ENCODE assay signal across 1 cellular context in genomic region chr13:109154146-109154545, GRCh38.
TF ChIP-seq lines count a peak whose summit lies in the region.

No MANE protein-coding gene starts in this region.

TF ChIP-seq in HCT116, 20 proteins besides CTCF, POLR2A, EP300 and RAD21 (continued from another document):
- TF ChIP-seq REST (IDR thresholded peaks at IDR 0.05; ENCODE audit: low read depth) (no peak), JUND (IDR thresholded peaks at IDR 0.05) (peak; percentile 43; the same call in 1 of the 2 replicates), SIN3A (IDR thresholded peaks at IDR 0.05; ENCODE audit: low read depth) (no peak)
